Comparison of ENCODE assay signal across 11 cellular contexts in genomic region chr7:92737706-92738105, GRCh38.
A peak's percentile ranks its signal among the peaks of the same experiment; 100 is the strongest.
DNase-seq lines count a peak whose midpoint lies in the region; ATAC-seq and TF ChIP-seq lines count a peak whose summit lies in the region.
"Had no signal": no experiment of that assay in that cellular context is flagged by ENCODE, and none has a peak within 500 bp of the region (broad histone marks: within the 10 kb centered on the region; RNA-seq: fewer than 3 reads in every experiment).

No MANE protein-coding gene starts in this region.

- no peaks in the 10 kb centered on the region for H3K36me3 ChIP-seq in PC-3 (ENCODE audit: low read depth, low read length)

- H3K9me2 ChIP-seq in PC-3 (replicated peaks; ENCODE audit: low read length) = no peaks in the 10 kb centered on the region

- DNase-seq in PC-3 = no peak
- no peak for DNase-seq in COLO668 (lab: John Stamatoyannopoulos, UW; ENCODE audit: unreplicated experiment)
- no peak for DNase-seq in naive thymus-derived CD8-positive, alpha-beta T cell
- DNase-seq in posterior vena cava (ENCODE audit: low spot score) = no peak
- no peak for DNase-seq in HuH-7.5 (ENCODE audit: low spot score)
- DNase-seq: NCI-H748 treated with DMSO at 0.1 percent for 48 hours, substantia nigra had no signal

- no peak overlapping the region for H3K27ac Mint-ChIP-seq in naive thymus-derived CD8-positive, alpha-beta T cell

- H3K27me3 ChIP-seq in PC-3 (ENCODE audit: low read length) = no peaks in the 10 kb centered on the region

- H3K9me3 Mint-ChIP-seq in naive thymus-derived CD8-positive, alpha-beta T cell = no peaks in the 10 kb centered on the region

- peaks cover 32% of the 10 kb centered on the region for H3K4me1 ChIP-seq in PC-3 (ENCODE audit: insufficient read depth, low read length)

- H4K20me1 ChIP-seq in PC-3 (ENCODE audit: low read length) = no peaks in the 10 kb centered on the region

- no peak overlapping the region for H3K4me3 Mint-ChIP-seq in naive thymus-derived CD8-positive, alpha-beta T cell

- H3K9me3 ChIP-seq in PC-3 (ENCODE audit: low read length) = no peaks in the 10 kb centered on the region

- H3K4me3 ChIP-seq in PC-3 (ENCODE audit: low read length) = no peak overlapping the region

- TF ChIP-seq CTCF in PC-3 (conservative IDR thresholded peaks at IDR 0.05; ENCODE audit: low read depth, low read length) = no peak

- peaks cover 10 to 18% (median 17%) of the 10 kb centered on the region in 4 donors for H3K4me1 Mint-ChIP-seq in naive thymus-derived CD8-positive, alpha-beta T cell

- BruUV-seq in PC-3 (replicated peaks; lab: Mats Ljungman, UMichigan) = no TSS peak

- intact Hi-C loops in PC-3 (cut with micrococcal nuclease) = no loop called here
- intact Hi-C loops in posterior vena cava (cut with DNase I) = no loop called here

- no peak overlapping the region for H3K9ac ChIP-seq in PC-3 (ENCODE audit: low read length)

- H3K4me2 ChIP-seq in PC-3 (ENCODE audit: low read length) = no peak overlapping the region

- no peaks in the 10 kb centered on the region for H3F3A ChIP-seq in PC-3 (ENCODE audit: low read length, unreplicated experiment)

- peaks cover 30% of the 10 kb centered on the region for H3K79me2 ChIP-seq in PC-3 (ENCODE audit: low read length)

- ATAC-seq in GM18498 (IDR thresholded peaks at IDR 0.05; ENCODE audit: unreplicated experiment) (peak; percentile 95), GM19452 (IDR thresholded peaks at IDR 0.05; ENCODE audit: unreplicated experiment) (peak; percentile 92), HG02943 (IDR thresholded peaks at IDR 0.05; ENCODE audit: low read depth, unreplicated experiment) (peak; percentile 91), PC-3 (peak; percentile 21; the same call in 1 of the 2 replicates)
- no peak for ATAC-seq in naive thymus-derived CD8-positive, alpha-beta T cell
- ATAC-seq: esophagus mucosa had no signal

- CTCF ChIA-PET in PC-3 (lab: Charles Lee) = no interaction called here

- POLR2A ChIA-PET in PC-3 (lab: Charles Lee; ENCODE audit: unreplicated experiment) = no interaction called here
- POLR2A ChIA-PET in naive thymus-derived CD8-positive, alpha-beta T cell (lab: Charles Lee) = no interaction called here

- no peaks in the 10 kb centered on the region for H3K27me3 Mint-ChIP-seq in naive thymus-derived CD8-positive, alpha-beta T cell

- H3K27ac ChIP-seq in PC-3 (ENCODE audit: low read length) = no peak overlapping the region

- H2AFZ ChIP-seq in PC-3 (ENCODE audit: low read length) = no peak overlapping the region

- peaks cover 6 to 12% (median 6%) of the 10 kb centered on the region in 3 donors for H3K36me3 Mint-ChIP-seq in naive thymus-derived CD8-positive, alpha-beta T cell

Comparison
In these comparisons a context has a peak if more than half of its experiments do, and no peak if none do; other contexts are left out.
1. ATAC-seq: peak in GM18498 (single experiment), GM19452 (single experiment), HG02943 (single experiment) and PC-3 (single experiment); none in naive thymus-derived CD8-positive, alpha-beta T cell (0 of 2).